9 cellular contexts compared by ENCODE assay signal in genomic region chr10:52216852-52217251, GRCh38.
A peak's percentile ranks its signal among the peaks of the same experiment; 100 is the strongest.
DNase-seq lines count a peak whose midpoint lies in the region; ATAC-seq and TF ChIP-seq lines count a peak whose summit lies in the region.
"Had no signal": no experiment of that assay in that cellular context is flagged by ENCODE, and none has a peak within 500 bp of the region (broad histone marks: within the 10 kb centered on the region; RNA-seq: fewer than 3 reads in every experiment).

No MANE protein-coding gene starts in this region.

- H3K4me1 Mint-ChIP-seq in CD4-positive, alpha-beta memory T cell, result no peaks in the 10 kb centered on the region

- DNase-seq in SIG-M5 treated with dmso at 0.1 percent for 504 hours (lab: John Stamatoyannopoulos, UW; ENCODE audit: unreplicated experiment), result peak; percentile 12
- DNase-seq in SIG-M5 (lab: John Stamatoyannopoulos, UW), result no peak
- DNase-seq in RWPE2 (ENCODE audit: low spot score), result no peak
- DNase-seq in left kidney (ENCODE audit: low read depth, low spot score), result peak; percentile 92
- DNase-seq in CD4-positive, alpha-beta memory T cell, result no peak
- no peak for DNase-seq in activated CD4-positive, CD25-positive, alpha-beta regulatory T cell treated with anti-CD3 and anti-CD28 coated beads, Interleukin-2, amount 50 U/mL, for 72 hours
- no peak for DNase-seq in NCI-H1436 (lab: John Stamatoyannopoulos, UW)
- DNase-seq: CD4-positive, CD25-positive, alpha-beta regulatory T cell had no signal

- no peak overlapping the region for H3K27ac ChIP-seq in RWPE2 (ENCODE audit: poor library complexity, severe bottlenecking)
- no peak overlapping the region for H3K27ac ChIP-seq in CD4-positive, alpha-beta memory T cell (ENCODE audit: low read depth, low read length)

- no peak for TF ChIP-seq CTCF in RWPE2 (IDR thresholded peaks at IDR 0.05; ENCODE audit: poor library complexity, severe bottlenecking)

- H3K9me3 ChIP-seq in RWPE2 (ENCODE audit: severe bottlenecking), result no peaks in the 10 kb centered on the region
- H3K9me3 ChIP-seq in CD4-positive, alpha-beta memory T cell (ENCODE audit: control insufficient read depth in 1 of 2, low read length in 2 of 2), result no peaks in the 10 kb centered on the region

- no peaks in the 10 kb centered on the region for H3K36me3 ChIP-seq in RWPE2 (ENCODE audit: low read depth)
- no peaks in the 10 kb centered on the region for H3K36me3 ChIP-seq in CD4-positive, alpha-beta memory T cell (ENCODE audit: insufficient read depth, low read length)

- no peaks in the 10 kb centered on the region for H3K27me3 ChIP-seq in RWPE2 (ENCODE audit: insufficient read depth, poor library complexity, severe bottlenecking)
- H3K27me3 ChIP-seq in CD4-positive, alpha-beta memory T cell (ENCODE audit: insufficient read depth, low read length), result no peaks in the 10 kb centered on the region

- CTCF ChIA-PET in CD4-positive, alpha-beta memory T cell (lab: Charles Lee; ENCODE audit: partially characterized antibody), result interaction anchor here (0.8 to 2.5 kb wide), 7 partner anchors 12 to 1217 kb away, joined by 3 to 6 read pairs (median 3); no protein-coding TSS in a partner anchor

- intact Hi-C loops in CD4-positive, alpha-beta memory T cell (cut with micrococcal nuclease), result loop anchor here (2.0 to 10.0 kb wide), 2 partner anchors 252 to 1152 kb away; no protein-coding TSS in a partner anchor

- no peaks in the 10 kb centered on the region for H3K27me3 Mint-ChIP-seq in CD4-positive, alpha-beta memory T cell
- H3K27me3 Mint-ChIP-seq: CD4-positive, CD25-positive, alpha-beta regulatory T cell had no signal

- POLR2A ChIA-PET in CD4-positive, alpha-beta memory T cell (lab: Charles Lee; ENCODE audit: partially characterized antibody), result no interaction called here

- ATAC-seq in HG03025 (IDR thresholded peaks at IDR 0.05; ENCODE audit: low FRiP score, unreplicated experiment) (peak; percentile 56), RWPE2 (ENCODE audit: low read depth) (peak; percentile 46; the same call in 2 of the 3 replicates)

- H3K27ac Mint-ChIP-seq in CD4-positive, alpha-beta memory T cell, result no peak overlapping the region
- H3K27ac Mint-ChIP-seq: CD4-positive, CD25-positive, alpha-beta regulatory T cell had no signal

- no peaks in the 10 kb centered on the region for H3K36me3 Mint-ChIP-seq in CD4-positive, alpha-beta memory T cell
- H3K36me3 Mint-ChIP-seq: CD4-positive, CD25-positive, alpha-beta regulatory T cell had no signal

- no peak overlapping the region for H3K4me3 ChIP-seq in RWPE2 (ENCODE audit: severe bottlenecking)
- no peak overlapping the region for H3K4me3 ChIP-seq in CD4-positive, alpha-beta memory T cell (ENCODE audit: low read length in 2 of 2)

- H3K9me3 Mint-ChIP-seq in CD4-positive, alpha-beta memory T cell, result no peaks in the 10 kb centered on the region
- H3K9me3 Mint-ChIP-seq: CD4-positive, CD25-positive, alpha-beta regulatory T cell had no signal

- no peaks in the 10 kb centered on the region for H3K4me1 ChIP-seq in RWPE2 (ENCODE audit: insufficient read depth, poor library complexity, severe bottlenecking)
- no peaks in the 10 kb centered on the region for H3K4me1 ChIP-seq in CD4-positive, alpha-beta memory T cell (ENCODE audit: insufficient read depth, low read length)

- H3K4me3 Mint-ChIP-seq in CD4-positive, alpha-beta memory T cell, result no peak overlapping the region
- H3K4me3 Mint-ChIP-seq: CD4-positive, CD25-positive, alpha-beta regulatory T cell had no signal

Comparison
In these comparisons a context has a peak if more than half of its experiments do, and no peak if none do; other contexts are left out.
1. DNase-seq: peak in SIG-M5 treated with dmso at 0.1 percent for 504 hours (single experiment) and left kidney (single experiment); none in SIG-M5 (single experiment), RWPE2 (single experiment), CD4-positive, alpha-beta memory T cell (0 of 5), activated CD4-positive, CD25-positive, alpha-beta regulatory T cell treated with anti-CD3 and anti-CD28 coated beads, Interleukin-2, amount 50 U/mL, for 72 hours (single experiment) and NCI-H1436 (single experiment).